Comparison of ENCODE assay signal across 25 cellular contexts in genomic region chr22:48800036-48800885, GRCh38.
"Had no signal": no experiment of that assay in that cellular context is flagged by ENCODE, and none has a peak within 500 bp of the region (broad histone marks: within the 10 kb centered on the region; RNA-seq: fewer than 3 reads in every experiment).

No MANE protein-coding gene starts in this region.

- H3K9me3 ChIP-seq: MG63 had no signal

- H3K36me3 ChIP-seq: brain microvascular endothelial cell, cardiac muscle cell, MG63 had no signal

- H3K27ac ChIP-seq: brain microvascular endothelial cell, cardiac muscle cell, VCaP had no signal

- FAIRE-seq: astrocyte, RCC 7860, TTC549 had no signal

- H3K4me3 ChIP-seq: cardiac muscle cell, MG63 had no signal

- DNase-seq: activated CD4-positive, alpha-beta memory T cell treated with anti-CD3 and anti-CD28 coated beads for 36 hours; activated CD4-positive, CD25-positive, alpha-beta regulatory T cell; activated CD8-positive, alpha-beta memory T cell treated with anti-CD3 and anti-CD28 coated beads, Interleukin-2, amount 50 U/mL, for 4 hours; activated naive CD4-positive, alpha-beta T cell treated with Interleukin-2 at 50 U/mL for 16 hours; activated T-cell treated with anti-CD3 and anti-CD28 coated beads, Interleukin-2, amount 50 U/mL, for 72 hours; amygdala; brain microvascular endothelial cell; MG63; MV-4-11; NCI-H1105; NCI-H1436; NCI-H1694 treated with DMSO at 0.1 percent for 48 hours; NCI-H2029 treated with DMSO at 0.1 percent for 48 hours; NCI-H510A treated with DMSO at 0.1 percent for 48 hours; NCI-H69; PC-3; SHP77 treated with DMSO at 0.1 percent for 48 hours; T-helper 17 cell; T1000 had no signal

- H3K27me3 ChIP-seq: brain microvascular endothelial cell, cardiac muscle cell, MG63 had no signal

- ATAC-seq: activated naive CD4-positive, alpha-beta T cell treated with anti-CD3 and anti-CD28 coated beads, Interleukin-2, amount 50 U/mL, for 72 hours; activated T-cell treated with anti-CD3 and anti-CD28 coated beads, Interleukin-2, amount 50 U/mL, for 72 hours; PC-3; T-helper 17 cell had no signal
